ENCODE assay signal across 9 cellular contexts in the genomic region with DNA sequence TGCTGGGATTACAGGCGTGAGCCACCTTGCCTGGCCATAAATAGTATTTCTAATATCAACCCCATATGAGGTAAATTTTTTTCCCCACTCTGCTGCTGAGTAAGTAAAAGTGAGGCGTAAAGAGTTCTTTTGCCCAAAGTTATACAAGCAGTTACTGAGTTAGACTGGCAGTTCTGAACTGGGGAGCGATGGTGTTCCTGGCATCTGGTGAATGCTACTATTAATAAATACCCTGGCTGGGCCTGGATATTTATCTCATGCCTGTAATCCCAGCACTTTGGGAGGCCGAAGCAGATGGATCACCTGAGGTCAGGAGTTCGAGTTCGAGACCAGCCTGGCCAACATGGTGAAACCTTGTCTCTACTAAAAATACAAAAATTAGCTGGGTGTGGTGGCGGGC. TPM values are rescaled to one million over a fixed set of nuclear protein-coding genes. Genes with fewer than 3 reads are reported as not detected.
DNase-seq lines count a peak whose midpoint lies in the region; ATAC-seq, FAIRE-seq and TF ChIP-seq lines count a peak whose summit lies in the region.
"Not testable (repeated sequence)": the region's sequence is repeated elsewhere in the genome, so short reads cannot be mapped to it uniquely, and the experiment has no call there.
"Had no signal": no experiment of that assay in that cellular context is flagged by ENCODE, and none has a peak within 500 bp of the region (broad histone marks: within the 10 kb centered on the region; RNA-seq: fewer than 3 reads in every experiment).

No MANE protein-coding gene starts in this region.

- H3F3A ChIP-seq in PC-9 (ENCODE audit: insufficient read depth, low read depth) (peaks cover 33% of the 10 kb centered on the region), smooth muscle cell (ENCODE audit: low read depth) (peaks cover 17% of the 10 kb centered on the region)

- CTCF ChIA-PET in HCT116 (lab: Charles Lee): interaction anchor here (1.7 to 3.9 kb wide), 3 partner anchors 54 to 122 kb away, joined by 5 to 31 read pairs (median 21); no protein-coding TSS in a partner anchor
- CTCF ChIA-PET in PC-9 (lab: Charles Lee): interaction anchor here (1.4 kb wide), 1 partner anchor 54 kb away, joined by 4 read pairs; no protein-coding TSS in a partner anchor

- peaks cover 27 to 52% of the 10 kb centered on the region in 2 experiments for H3K36me3 ChIP-seq in HCT116 (ENCODE audit: control insufficient read depth in 1 of 2, insufficient read depth in 2 of 2, low read length in 2 of 2)
- peaks cover 18% of the 10 kb centered on the region for H3K36me3 ChIP-seq in PC-9 (ENCODE audit: low read depth)
- not testable (repeated sequence) for H3K36me3 ChIP-seq in bronchial epithelial cell (ENCODE audit: control insufficient read depth, insufficient read depth, low read length); smooth muscle cell (ENCODE audit: low read depth)

- H3K27me3 Mint-ChIP-seq in activated T-cell treated with anti-CD3 and anti-CD28 coated beads, Interleukin-2, amount 50 U/mL, for 4 hours (ENCODE audit: low read depth); mesothelial cell of epicardium (ENCODE audit: low read depth): not testable (repeated sequence)
- peaks cover 12% of the 10 kb centered on the region for H3K27me3 Mint-ChIP-seq in glutamatergic neuron (ENCODE audit: unreplicated experiment)

- H3K27ac ChIP-seq in HCT116 (ENCODE audit: low read depth, low read length) (peak overlapping the region; percentile 87), PC-9 (peak overlapping the region; percentile 50; the same call in 1 of the 2 replicates)
- not testable (repeated sequence) for H3K27ac ChIP-seq in smooth muscle cell (ENCODE audit: low read depth)

- H3K4me1 ChIP-seq in HCT116 (ENCODE audit: control insufficient read depth in 1 of 2, insufficient read depth in 2 of 2, low read length in 2 of 2) (peaks cover 12 to 41% of the 10 kb centered on the region in 2 experiments; a peak in 3 of 4 replicates), PC-9 (replicated peaks; ENCODE audit: insufficient read depth) (peaks cover 27% of the 10 kb centered on the region)
- not testable (repeated sequence) for H3K4me1 ChIP-seq in smooth muscle cell (ENCODE audit: low read depth)

- H3K9ac ChIP-seq in HCT116 (ENCODE audit: low read length): peak overlapping the region; percentile 99; the same call in 1 of the 2 replicates
- H3K9ac ChIP-seq in smooth muscle cell (ENCODE audit: low read depth): not testable (repeated sequence)

- H3K27me3 ChIP-seq in HCT116 (ENCODE audit: insufficient read depth, low read length); PC-9 (ENCODE audit: insufficient read depth, low read depth); bronchial epithelial cell (ENCODE audit: control insufficient read depth, insufficient read depth, low read length); smooth muscle cell (ENCODE audit: low read depth): not testable (repeated sequence)

- H3K9me2 ChIP-seq in HCT116 (ENCODE audit: insufficient read depth); PC-9 (ENCODE audit: insufficient read depth): not testable (repeated sequence)

- BruUV-seq in HCT116 (replicated peaks; lab: Mats Ljungman, UMichigan); PC-9 (replicated peaks; lab: Mats Ljungman, UMichigan): not testable (repeated sequence)

- TF ChIP-seq RAD21 in HCT116 (IDR thresholded peaks at IDR 0.05; ENCODE audit: low read depth): not testable (repeated sequence)

- WGBS in smooth muscle cell (ENCODE audit: low lambda C conversion rate): 95% methylated on average over 7 of the region's 7 CpGs

- TF ChIP-seq POLR2A in HCT116 (IDR thresholded peaks at IDR 0.05; ENCODE audit: borderline replicate concordance, extremely low read depth, insufficient read depth, insufficient read length): not testable (repeated sequence)

- H3K9me3 Mint-ChIP-seq in activated T-cell treated with anti-CD3 and anti-CD28 coated beads, Interleukin-2, amount 50 U/mL, for 4 hours; glutamatergic neuron (ENCODE audit: unreplicated experiment); mesothelial cell of epicardium: not testable (repeated sequence)

- RAD21 ChIA-PET in HCT116 (lab: Charles Lee; ENCODE audit: low non-redundant PET in 1 of 2, low total read pairs in 2 of 2, uncharacterized antibody in 2 of 2, unreplicated experiment in 2 of 2): not testable (repeated sequence)

- peaks cover 59% of the 10 kb centered on the region for H3K4me1 Mint-ChIP-seq in activated T-cell treated with anti-CD3 and anti-CD28 coated beads, Interleukin-2, amount 50 U/mL, for 4 hours (ENCODE audit: low read depth)
- H3K4me1 Mint-ChIP-seq in glutamatergic neuron (ENCODE audit: low read depth, unreplicated experiment): peaks cover 13% of the 10 kb centered on the region
- H3K4me1 Mint-ChIP-seq in mesothelial cell of epicardium: peaks cover 58% of the 10 kb centered on the region

- H4K20me1 ChIP-seq in HCT116 (ENCODE audit: insufficient read depth) (peaks cover 31% of the 10 kb centered on the region; the same call in 1 of the 2 replicates), PC-9 (ENCODE audit: insufficient read depth) (peaks cover 43% of the 10 kb centered on the region), smooth muscle cell (ENCODE audit: low read depth) (peaks cover 63% of the 10 kb centered on the region)

- TF ChIP-seq CTCF in AG09309 (IDR thresholded peaks at IDR 0.05; ENCODE audit: control insufficient read depth, insufficient read depth, low read depth, low read length, missing control alignments); HCT116 (IDR thresholded peaks at IDR 0.05 in 2 of 3, conservative IDR thresholded peaks at IDR 0.05 in 1 of 3; ENCODE audit: borderline replicate concordance in 1 of 3, insufficient read depth in 1 of 3, low read depth in 2 of 3, low read length in 2 of 3); PC-9 (conservative IDR thresholded peaks at IDR 0.05); bronchial epithelial cell (IDR thresholded peaks at IDR 0.05; ENCODE audit: insufficient read depth, low read length, severe bottlenecking); glutamatergic neuron (IDR thresholded peaks at IDR 0.05; ENCODE audit: partially characterized antibody, unreplicated experiment); mesothelial cell of epicardium (IDR thresholded peaks at IDR 0.05; ENCODE audit: unreplicated experiment); smooth muscle cell (IDR thresholded peaks at IDR 0.05; ENCODE audit: borderline replicate concordance, insufficient read depth, poor library complexity, severe bottlenecking): not testable (repeated sequence)

- H3K27ac Mint-ChIP-seq in glutamatergic neuron (ENCODE audit: unreplicated experiment): not testable (repeated sequence)
- peak overlapping the region; percentile 99 for H3K27ac Mint-ChIP-seq in mesothelial cell of epicardium

- H3K79me2 ChIP-seq in HCT116 (ENCODE audit: insufficient read depth, low read length) (peaks cover 58% of the 10 kb centered on the region), PC-9 (ENCODE audit: low read depth) (peaks cover 56% of the 10 kb centered on the region), smooth muscle cell (ENCODE audit: low read depth) (peaks cover 37% of the 10 kb centered on the region)

- DNase-seq in AG09309 (ENCODE audit: low read depth); HCT116 (ENCODE audit: low read depth, low spot score); PC-9; activated T-cell treated with anti-CD3 and anti-CD28 coated beads, Interleukin-2, amount 50 U/mL, for 4 hours; bronchial epithelial cell (ENCODE audit: low read depth); glutamatergic neuron; mesothelial cell of epicardium (ENCODE audit: low spot score in 2 of 2, unreplicated experiment in 2 of 2); smooth muscle cell (lab: John Stamatoyannopoulos, UW; ENCODE audit: unreplicated experiment): not testable (repeated sequence)

- FAIRE-seq in bronchial epithelial cell (lab: Jason Lieb, UNC): not testable (repeated sequence)

- H3K4me3 ChIP-seq in AG09309 (ENCODE audit: control insufficient read depth, low read depth, low read length) (peak overlapping the region; percentile 85; the same call in 1 of the 2 replicates), HCT116 (replicated peaks in 1 of 2; ENCODE audit: low read depth in 1 of 2, low read length in 2 of 2) (peak overlapping the region; percentile 94 to 96), PC-9 (peak overlapping the region; percentile 97; the same call in 1 of the 2 replicates), bronchial epithelial cell (ENCODE audit: low read depth, low read length) (peak overlapping the region; percentile 85), smooth muscle cell (peak overlapping the region; percentile 68)

- intact Hi-C loops in HCT116 (cut with micrococcal nuclease): not testable (repeated sequence)
- intact Hi-C loops in PC-9 (cut with micrococcal nuclease; ENCODE audit: unreplicated experiment): loop anchor here (5.0 kb wide), 1 partner anchor 168 kb away; a partner anchor contains a TSS

- peak overlapping the region; percentile 99 for H3K4me3 Mint-ChIP-seq in activated T-cell treated with anti-CD3 and anti-CD28 coated beads, Interleukin-2, amount 50 U/mL, for 4 hours
- H3K4me3 Mint-ChIP-seq in glutamatergic neuron (ENCODE audit: unreplicated experiment): peak overlapping the region; percentile 100
- peak overlapping the region; percentile 94 for H3K4me3 Mint-ChIP-seq in mesothelial cell of epicardium

- ATAC-seq in HCT116; activated T-cell treated with anti-CD3 and anti-CD28 coated beads, Interleukin-2, amount 50 U/mL, for 4 hours: not testable (repeated sequence)

- H3K9me3 ChIP-seq in HCT116 (ENCODE audit: control insufficient read depth in 1 of 2, insufficient read depth in 1 of 2, low read depth in 1 of 2, low read length in 2 of 2); PC-9 (ENCODE audit: insufficient read depth, low read depth); smooth muscle cell (replicated peaks; ENCODE audit: low read depth): not testable (repeated sequence)

- POLR2A ChIA-PET in HCT116 (lab: Charles Lee): interaction anchor here (1.7 to 4.0 kb wide), 3 partner anchors 19 to 65 kb away, joined by 5 to 23 read pairs (median 8); a partner anchor contains a TSS
- POLR2A ChIA-PET in PC-9 (lab: Charles Lee; ENCODE audit: unreplicated experiment): interaction anchor here (0.5 kb wide), 1 partner anchor 19 kb away, joined by 8 read pairs; no protein-coding TSS in a partner anchor

- H2AFZ ChIP-seq in HCT116 (ENCODE audit: low read depth, low read length, poor library complexity, severe bottlenecking); PC-9; smooth muscle cell (ENCODE audit: low read depth): not testable (repeated sequence)

- H3K36me3 Mint-ChIP-seq in activated T-cell treated with anti-CD3 and anti-CD28 coated beads, Interleukin-2, amount 50 U/mL, for 4 hours (ENCODE audit: insufficient read depth): peaks cover 39% of the 10 kb centered on the region
- not testable (repeated sequence) for H3K36me3 Mint-ChIP-seq in glutamatergic neuron (ENCODE audit: unreplicated experiment)
- peaks cover 12% of the 10 kb centered on the region for H3K36me3 Mint-ChIP-seq in mesothelial cell of epicardium

- H3K4me2 ChIP-seq in HCT116 (ENCODE audit: low read length) (peak overlapping the region; percentile 87), PC-9 (peak overlapping the region; percentile 99), smooth muscle cell (peak overlapping the region; percentile 95)

RNA-seq across cellular contexts. Expression of a gene that starts 19.6 kb away (rescaled TPM):
- total RNA-seq in HCT116 (2021; ENCODE audit: unreplicated experiment) (not detected), PC-9 (2021) (2.6 and 2.7 TPM in 2 replicates), bronchial epithelial cell (0.13 TPM in 1 of 2 replicates, not detected in the other), glutamatergic neuron (ENCODE audit: unreplicated experiment) (1.4 TPM), mesothelial cell of epicardium (8.7 to 9.9 TPM (median 9.9 TPM) in 3 replicates), smooth muscle cell (0.31 and 1.4 TPM in 2 replicates)
- 0.39 and 0.62 TPM in 2 replicates for polyA plus RNA-seq in HCT116 (2012)
- total RNA-seq in activated T-cell treated with anti-CD3 and anti-CD28 coated beads, Interleukin-2, amount 50 U/mL, for 4 hours: not detected
- polyA plus RNA-seq in smooth muscle cell: 5.0 and 5.8 TPM in 2 replicates
- total RNA-seq: HT1080 had no signal

RNA-seq across cellular contexts. Expression of a gene that starts 22.0 kb away (rescaled TPM):
- total RNA-seq in HCT116 (2021; ENCODE audit: unreplicated experiment) (0.66 TPM), PC-9 (2021) (0.93 and 1.1 TPM in 2 replicates), bronchial epithelial cell (2.1 and 2.3 TPM in 2 replicates), glutamatergic neuron (ENCODE audit: unreplicated experiment) (20.4 TPM), mesothelial cell of epicardium (8.6 to 10.4 TPM (median 10.1 TPM) in 3 replicates), smooth muscle cell (4.9 and 13.9 TPM in 2 replicates)
- 0.22 and 0.36 TPM in 2 replicates for polyA plus RNA-seq in HCT116 (2012)
- total RNA-seq in activated T-cell treated with anti-CD3 and anti-CD28 coated beads, Interleukin-2, amount 50 U/mL, for 4 hours: not detected
- 20.5 and 22.2 TPM in 2 replicates for polyA plus RNA-seq in smooth muscle cell

RNA-seq across cellular contexts. Expression of a gene that starts 26.2 kb away (rescaled TPM):
- total RNA-seq in HCT116 (2021; ENCODE audit: unreplicated experiment): 14.7 TPM
- 11.4 and 13.8 TPM in 2 replicates for polyA plus RNA-seq in HCT116 (2012)
- 15.5 and 18.7 TPM in 2 replicates for total RNA-seq in PC-9 (2021)
- total RNA-seq in activated T-cell treated with anti-CD3 and anti-CD28 coated beads, Interleukin-2, amount 50 U/mL, for 4 hours: not detected
- total RNA-seq in bronchial epithelial cell: 38.4 and 64.4 TPM in 2 replicates
- 0.32 TPM for total RNA-seq in glutamatergic neuron (ENCODE audit: unreplicated experiment)
- total RNA-seq in mesothelial cell of epicardium: 1.3 to 1.9 TPM (median 1.5 TPM) in 3 replicates
- 6.9 and 9.9 TPM in 2 replicates for total RNA-seq in smooth muscle cell
- 1.2 and 13.2 TPM in 2 replicates for polyA plus RNA-seq in smooth muscle cell
- total RNA-seq: HT1080 had no signal

RNA-seq across cellular contexts. Expression of a gene that starts 58.2 kb away (rescaled TPM):
- 61.1 TPM for total RNA-seq in HCT116 (2021; ENCODE audit: unreplicated experiment)
- polyA plus RNA-seq in HCT116 (2012): 34.4 and 40.6 TPM in 2 replicates
- 39.6 and 51.6 TPM in 2 replicates for total RNA-seq in PC-9 (2021)
- total RNA-seq in activated T-cell treated with anti-CD3 and anti-CD28 coated beads, Interleukin-2, amount 50 U/mL, for 4 hours: 10 to 100 TPM; 29.5 to 37.0 (median 34.3) TPM
- total RNA-seq in bronchial epithelial cell: 9.9 and 10.8 TPM in 2 replicates
- 1.9 TPM for total RNA-seq in glutamatergic neuron (ENCODE audit: unreplicated experiment)
- 19.1 to 21.6 TPM (median 21.5 TPM) in 3 replicates for total RNA-seq in mesothelial cell of epicardium
- 4.9 and 12.2 TPM in 2 replicates for total RNA-seq in smooth muscle cell
- polyA plus RNA-seq in smooth muscle cell: 20.5 and 25.4 TPM in 2 replicates
